Comparison of ENCODE assay signal across 4 cellular contexts in the genomic region with DNA sequence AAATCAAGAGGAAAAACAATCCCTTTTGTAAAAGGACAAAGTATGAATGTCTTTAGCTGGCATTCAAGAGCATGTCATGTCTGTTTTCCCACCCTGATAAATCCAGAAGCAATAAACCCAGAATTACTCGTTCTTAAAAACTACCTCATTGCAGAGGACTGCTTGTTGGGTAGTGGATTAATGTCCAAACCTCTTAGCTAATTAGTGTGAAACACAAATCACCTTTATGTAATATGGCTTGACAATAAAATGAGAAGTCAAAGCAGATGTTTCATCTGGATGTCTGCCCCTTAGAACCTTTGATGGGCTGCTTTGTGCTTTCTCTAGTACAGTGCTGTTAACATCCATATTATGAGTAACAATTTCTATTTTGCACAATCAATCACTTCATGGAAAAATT.
"Had no signal": no experiment of that assay in that cellular context is flagged by ENCODE, and none has a peak within 500 bp of the region (broad histone marks: within the 10 kb centered on the region; RNA-seq: fewer than 3 reads in every experiment).

No MANE protein-coding gene starts in this region.

- H3K4me2 ChIP-seq: GM23338 had no signal

- H2AFZ ChIP-seq: GM23338 had no signal

- DNase-seq: H9, HCEC 1CT, KBM-7 had no signal

- ATAC-seq: GM23338 had no signal

- H3K4me3 ChIP-seq: GM23338 had no signal
